7 cellular contexts compared by ENCODE assay signal in genomic region chr6:7615611-7616383, GRCh38. TPM values are rescaled to one million over a fixed set of nuclear protein-coding genes. Genes with fewer than 3 reads are reported as not detected.
DNase-seq lines count a peak whose midpoint lies in the region; ATAC-seq and TF ChIP-seq lines count a peak whose summit lies in the region.

No MANE protein-coding gene starts in this region.

- peaks cover 3% of the 10 kb centered on the region for H3K36me3 ChIP-seq in OCI-LY3 (replicated peaks; ENCODE audit: low read depth, low read length)

- H3K27me3 Mint-ChIP-seq in brain (peaks cover 24% of the 10 kb centered on the region), immature natural killer cell (ENCODE audit: low read depth in 3 of 3) (peaks cover 0 to 4% (median 0%) of the 10 kb centered on the region in 3 donors)

- H3K9me3 ChIP-seq in OCI-LY3 (ENCODE audit: insufficient read depth, low read length): no peaks in the 10 kb centered on the region

- no peaks in the 10 kb centered on the region for H3K27me3 ChIP-seq in OCI-LY3 (ENCODE audit: low read depth, low read length)

- no peak for ATAC-seq in HG02759 (IDR thresholded peaks at IDR 0.05; ENCODE audit: unreplicated experiment)

- H3K4me2 ChIP-seq in OCI-LY3 (ENCODE audit: low read length): peak overlapping the region; percentile 59

- H3K9ac ChIP-seq in OCI-LY3 (ENCODE audit: low read length): no peak overlapping the region

- no peaks in the 10 kb centered on the region for H4K20me1 ChIP-seq in OCI-LY3 (ENCODE audit: insufficient read depth, low read length)

- H3K4me1 Mint-ChIP-seq in brain (peaks cover 6% of the 10 kb centered on the region), immature natural killer cell (peaks cover 15 to 18% of the 10 kb centered on the region in 2 donors)

- H3K9me3 Mint-ChIP-seq in brain (no peaks in the 10 kb centered on the region), immature natural killer cell (no peaks in the 10 kb centered on the region)

- H3K4me1 ChIP-seq in OCI-LY3 (ENCODE audit: low read length): peaks cover 9% of the 10 kb centered on the region

- H3K27ac ChIP-seq in OCI-LY3 (ENCODE audit: low read length): no peak overlapping the region

- H3K79me2 ChIP-seq in OCI-LY3 (ENCODE audit: low read length): no peaks in the 10 kb centered on the region

- H3K36me3 Mint-ChIP-seq in brain (peaks cover 5% of the 10 kb centered on the region), immature natural killer cell (peaks cover 2 to 14% (median 7%) of the 10 kb centered on the region in 3 donors)

- H3K4me3 ChIP-seq in OCI-LY3 (ENCODE audit: low read length): peak overlapping the region; percentile 49

- no peak overlapping the region for H2AFZ ChIP-seq in OCI-LY3 (ENCODE audit: low read depth, low read length)

- TF ChIP-seq CTCF in OCI-LY3 (IDR thresholded peaks at IDR 0.05; ENCODE audit: low read depth, low read length) (peak; percentile 65), brain (conservative IDR thresholded peaks at IDR 0.05) (peak; percentile 87 to 89)

- DNase-seq in DMS53 (lab: John Stamatoyannopoulos, UW) (peak; percentile 81), HCEC 1CT (peak; percentile 40), immature natural killer cell (peak; percentile 11 to 28 (median 18))
- DNase-seq in stimulated activated CD8-positive, alpha-beta memory T cell treated with anti-CD3 and anti-CD28 coated beads, Interleukin-12 subunit alpha, Interleukin-12 subunit beta, amount 100 ng/mL, for 1 hour (ENCODE audit: low read depth): peak; percentile 18

- H3K4me3 Mint-ChIP-seq in brain: peak overlapping the region in 4 of 5 experiments; percentile 0 to 21 (median 10)
- peak overlapping the region in 2 of 5 donors; percentile 5 for H3K4me3 Mint-ChIP-seq in immature natural killer cell

- no peak overlapping the region for H3K27ac Mint-ChIP-seq in brain
- peak overlapping the region in 2 of 6 donors; percentile 31 to 39 for H3K27ac Mint-ChIP-seq in immature natural killer cell

RNA-seq across cellular contexts. Expression of gene SNRNP48, which starts 25.8 kb away (rescaled TPM):
- polyA plus RNA-seq in brain (ENCODE audit: insufficient read depth, low read depth, low replicate concordance): 7.3 TPM
- 1 to 10 TPM; 4.2 to 10.0 (median 9.8) TPM for polyA plus RNA-seq in immature natural killer cell

Comparison
In these comparisons a context has a peak if more than half of its experiments do, and no peak if none do; other contexts are left out.
1. DNase-seq: peak in every context shown above with its lines; median percentile 81 in DMS53; 40 in HCEC 1CT; 18 in immature natural killer cell; 18 in stimulated activated CD8-positive, alpha-beta memory T cell treated with anti-CD3 and anti-CD28 coated beads, Interleukin-12 subunit alpha, Interleukin-12 subunit beta, amount 100 ng/mL, for 1 hour.